Comparison of ENCODE assay signal across 8 cellular contexts in genomic region chr5:126595486-126596083, GRCh38. TPM values are rescaled to one million over a fixed set of nuclear protein-coding genes. Genes with fewer than 3 reads are reported as not detected.
A peak's percentile ranks its signal among the peaks of the same experiment; 100 is the strongest.
DNase-seq lines count a peak whose midpoint lies in the region; ATAC-seq and TF ChIP-seq lines count a peak whose summit lies in the region.

No MANE protein-coding gene starts in this region.

- H3K4me1 ChIP-seq in heart right ventricle (peaks cover 5 to 27% (median 15%) of the 10 kb centered on the region in 9 donors), subcutaneous abdominal adipose tissue (ENCODE audit: control insufficient read depth in 5 of 5, insufficient read depth in 5 of 5, low read length in 5 of 5) (peaks cover 2 to 30% (median 24%) of the 10 kb centered on the region in 5 donors)

- ATAC-seq in heart right ventricle (peak in 1 of 8 donors; percentile 26), left cardiac atrium (no peak), T-helper 17 cell (no peak), omental fat pad (ENCODE audit: low FRiP score) (no peak)

- H3K36me3 ChIP-seq in heart right ventricle (peaks cover 0 to 22% (median 0%) of the 10 kb centered on the region in 9 donors), subcutaneous abdominal adipose tissue (ENCODE audit: control insufficient read depth in 5 of 5, insufficient read depth in 5 of 5, low read length in 5 of 5) (peaks cover 4 to 9% (median 5%) of the 10 kb centered on the region in 5 donors)

- DNase-seq in heart right ventricle (no peak), left cardiac atrium (no peak), T-helper 17 cell (no peak), omental fat pad (ENCODE audit: low spot score) (no peak), NOMO-1 treated with dmso at 0.1 percent for 144 hours (lab: John Stamatoyannopoulos, UW; ENCODE audit: unreplicated experiment) (no peak), ACHN (no peak)

- H3K4me3 Mint-ChIP-seq in T-helper 17 cell, result peak overlapping the region; percentile 89

- H3K9ac ChIP-seq in subcutaneous abdominal adipose tissue (ENCODE audit: low read length in 5 of 5), result peak overlapping the region in 1 of 5 donors; percentile 80

- H3K9me3 ChIP-seq in heart right ventricle, result peaks cover 0 to 6% (median 0%) of the 10 kb centered on the region in 11 donors
- H3K9me3 ChIP-seq in T-helper 17 cell (ENCODE audit: control insufficient read depth, low read length, poor library complexity, severe bottlenecking), result no peaks in the 10 kb centered on the region
- H3K9me3 ChIP-seq in subcutaneous abdominal adipose tissue (ENCODE audit: control insufficient read depth in 5 of 5, low read length in 5 of 5), result no peaks in the 10 kb centered on the region

- H3K4me3 ChIP-seq in heart right ventricle, result peak overlapping the region; percentile 59 to 75 (median 68)
- H3K4me3 ChIP-seq in iPS-11a (ENCODE audit: low read depth, low read length), result peak overlapping the region; percentile 81
- peak overlapping the region; percentile 79 to 90 (median 83) for H3K4me3 ChIP-seq in subcutaneous abdominal adipose tissue (ENCODE audit: low read depth in 1 of 5, low read length in 5 of 5)

- peaks cover 2% of the 10 kb centered on the region for H3K36me3 Mint-ChIP-seq in T-helper 17 cell (ENCODE audit: low read depth)

- H3K27ac ChIP-seq in heart right ventricle, result peak overlapping the region in 9 of 10 donors; percentile 67 to 90 (median 76)
- no peak overlapping the region for H3K27ac ChIP-seq in subcutaneous abdominal adipose tissue (ENCODE audit: low read depth, low read length)

- intact Hi-C loops in heart right ventricle (cut with DNase I) (loop anchor here in 2 of 10 donors (5.0 kb wide), 2 partner anchors 253 to 258 kb away; no protein-coding TSS in a partner anchor), left cardiac atrium (cut with DNase I) (no loop called here)

- H3K4me1 Mint-ChIP-seq in T-helper 17 cell, result peaks cover 14% of the 10 kb centered on the region

- peak overlapping the region; percentile 16 for H3K27ac Mint-ChIP-seq in T-helper 17 cell

- peaks cover 16% of the 10 kb centered on the region for H3K27me3 Mint-ChIP-seq in T-helper 17 cell

- in situ Hi-C loops in ACHN (cut with HindIII; ENCODE audit: low pct_ligation_motif_present, low pct_unique_long_range_greater_than_20kb, low sequenced_read_pairs), result no loop called here

- TF ChIP-seq CTCF in heart right ventricle (IDR thresholded peaks at IDR 0.05), result no peak
- TF ChIP-seq CTCF in omental fat pad (IDR thresholded peaks at IDR 0.05), result no peak

- no peaks in the 10 kb centered on the region for H3K27me3 ChIP-seq in heart right ventricle
- no peaks in the 10 kb centered on the region for H3K27me3 ChIP-seq in subcutaneous abdominal adipose tissue (ENCODE audit: control insufficient read depth in 5 of 5, insufficient read depth in 4 of 5, low read length in 5 of 5)

- 59 to 60% methylated on average over 22 of the region's 22 CpGs for WGBS in heart right ventricle, 2 donors

RNA-seq across cellular contexts. Expression of gene ALDH7A1, which starts 0.6 kb away (rescaled TPM):
- 10 to 100 TPM; 36.6 to 65.7 (median 53.5) TPM for total RNA-seq in heart right ventricle
- 10 to 100 TPM; 19.5 to 22.5 TPM for polyA plus RNA-seq in heart right ventricle
- 10 to 100 TPM; 24.7 to 25.2 TPM for total RNA-seq in left cardiac atrium
- total RNA-seq in T-helper 17 cell, result 1 to 10 TPM in 1 of 2 donors, under 1 TPM in 1; 0.91 to 2.1 TPM
- 10 to 100 TPM; 14.8 to 32.6 (median 17.9) TPM for total RNA-seq in omental fat pad

RNA-seq across cellular contexts. Expression of gene PHAX, which starts 5.2 kb away (rescaled TPM):
- 10 to 100 TPM; 23.4 to 38.5 (median 28.0) TPM for total RNA-seq in heart right ventricle
- polyA plus RNA-seq in heart right ventricle, result 10 to 100 TPM; 10.9 to 19.3 TPM
- 10 to 100 TPM; 30.3 to 34.8 TPM for total RNA-seq in left cardiac atrium
- 10 to 100 TPM; 20.8 to 26.4 TPM for total RNA-seq in T-helper 17 cell
- total RNA-seq in omental fat pad, result 10 to 100 TPM; 29.7 to 50.4 (median 34.3) TPM

Comparison
In these comparisons a context has a peak if more than half of its experiments do, and no peak if none do; other contexts are left out.
1. RNA of gene ALDH7A1, which starts 0.6 kb away (total RNA-seq): 36.6 to 65.7 TPM in heart right ventricle, 24.7 to 25.2 TPM in left cardiac atrium and 14.8 to 32.6 TPM in omental fat pad; 0.91 to 2.1 TPM in T-helper 17 cell; every median in the first group is over 4 times any median in the second.
2. Peak in every context shown above with its lines, with median percentiles within 50 percentile points of each other: H3K4me3 ChIP-seq.